ENCODE assay signal across 24 cellular contexts in genomic region chr1:165069829-165070228, GRCh38.
DNase-seq lines count a peak whose midpoint lies in the region; ATAC-seq and TF ChIP-seq lines count a peak whose summit lies in the region.
"Had no signal": no experiment of that assay in that cellular context is flagged by ENCODE, and none has a peak within 500 bp of the region (broad histone marks: within the 10 kb centered on the region; RNA-seq: fewer than 3 reads in every experiment).

No MANE protein-coding gene starts in this region.

- no peak overlapping the region for H3K9ac ChIP-seq in SK-N-MC (ENCODE audit: insufficient read length)

- H3K4me3 ChIP-seq in SK-N-MC (no peak overlapping the region), lower lobe of right lung (no peak overlapping the region)
- H3K4me3 ChIP-seq: pancreas, sigmoid colon, thoracic aorta had no signal

- no peaks in the 10 kb centered on the region for H3K36me3 ChIP-seq in SK-N-MC (ENCODE audit: insufficient read depth, low read length)
- H3K36me3 ChIP-seq in lower lobe of right lung = no peaks in the 10 kb centered on the region
- H3K36me3 ChIP-seq: pancreas, sigmoid colon, thoracic aorta had no signal

- no peak for TF ChIP-seq CTCF in lower lobe of right lung (IDR thresholded peaks at IDR 0.05)

- ATAC-seq in HG02884 (IDR thresholded peaks at IDR 0.05; ENCODE audit: unreplicated experiment) (no peak), lower lobe of right lung (no peak)
- ATAC-seq in activated CD4-positive, CD25-positive, alpha-beta regulatory T cell treated with anti-CD3 and anti-CD28 coated beads, Interleukin-2, amount 50 U/mL, for 24 hours = no peak
- ATAC-seq: activated naive CD8-positive, alpha-beta T cell treated with anti-CD3 and anti-CD28 coated beads, Interleukin-2, amount 50 U/mL, for 24 hours; natural killer cell; pancreas had no signal

- intact Hi-C loops in lower lobe of right lung (cut with DNase I) = no loop called here

- H3K9me3 ChIP-seq in SK-N-MC (ENCODE audit: low read depth, low read length) (no peaks in the 10 kb centered on the region), lower lobe of right lung (no peaks in the 10 kb centered on the region)
- H3K9me3 ChIP-seq: pancreas, sigmoid colon, thoracic aorta had no signal

- peak; percentile 65 for DNase-seq in COLO668 (lab: John Stamatoyannopoulos, UW; ENCODE audit: unreplicated experiment)
- DNase-seq in NCI-H1930 (lab: John Stamatoyannopoulos, UW) = peak; percentile 53 to 71
- no peak for DNase-seq in SK-N-MC (ENCODE audit: low read depth, low spot score)
- peak; percentile 82 for DNase-seq in medulla oblongata (ENCODE audit: extremely low spot score)
- DNase-seq in SK-N-DZ (ENCODE audit: low spot score) = no peak
- DNase-seq in lower lobe of right lung = no peak
- DNase-seq: activated CD4-positive, alpha-beta T cell treated with anti-CD3 and anti-CD28 coated beads, Interleukin-2, amount 10 ng/mL, durations not matched to agents 7 days and 5 days; activated CD8-positive, alpha-beta memory T cell treated with anti-CD3 and anti-CD28 coated beads, Interleukin-2, amount 50 U/mL, for 48 hours; activated effector memory CD4-positive, alpha-beta T cell treated with anti-CD3 and anti-CD28 coated beads, Interleukin-2, amount 50 U/mL, for 16 hours; activated naive CD8-positive, alpha-beta T cell treated with anti-CD3 and anti-CD28 coated beads, Interleukin-2, amount 50 U/mL, for 24 hours; GDM1; IMR-90; kidney; natural killer cell; NCI-H2029; NCI-H526 treated with DMSO at 0.1 percent for 48 hours; OCI-M1; pancreas; SIG-M5; sigmoid colon; T-helper 1 cell had no signal

- no peaks in the 10 kb centered on the region for H3K27me3 ChIP-seq in lower lobe of right lung (ENCODE audit: low read depth)
- H3K27me3 ChIP-seq: pancreas, sigmoid colon had no signal

- no peaks in the 10 kb centered on the region for H3K4me1 ChIP-seq in lower lobe of right lung
- H3K4me1 ChIP-seq: pancreas had no signal

- H3K27ac ChIP-seq in SK-N-MC (0 out of 2 replicates have a peak overlapping the region, but pooled peaks have one; percentile 6), lower lobe of right lung (no peak overlapping the region)
- H3K27ac ChIP-seq: pancreas, thoracic aorta had no signal

Comparison
In these comparisons a context has a peak if more than half of its experiments do, and no peak if none do; other contexts are left out.
1. DNase-seq: peak in COLO668 (single experiment), NCI-H1930 (2 of 2) and medulla oblongata (single experiment); none in SK-N-MC (single experiment), SK-N-DZ (single experiment) and lower lobe of right lung (single experiment).